ENCODE assay signal across 14 cellular contexts in the genomic region with DNA sequence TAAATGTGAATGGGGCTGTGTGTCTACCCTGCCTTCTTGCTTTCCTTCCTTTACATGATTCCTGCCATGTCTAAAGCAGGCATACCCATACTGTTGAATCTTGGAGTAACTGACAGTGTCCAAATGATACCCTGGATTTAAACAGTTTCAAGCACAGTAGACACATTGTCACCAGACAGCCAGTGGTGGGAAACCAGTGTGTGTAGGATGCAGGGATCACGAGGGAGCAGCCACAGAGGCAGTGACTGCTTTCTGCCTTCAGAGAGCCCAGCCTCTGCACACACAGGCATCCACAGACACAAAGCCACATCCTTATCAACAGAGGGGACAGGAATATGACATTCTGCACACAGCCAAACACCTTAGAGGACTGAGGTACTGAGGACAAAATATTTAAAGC.
A peak's percentile ranks its signal among the peaks of the same experiment; 100 is the strongest.
DNase-seq lines count a peak whose midpoint lies in the region; ATAC-seq and TF ChIP-seq lines count a peak whose summit lies in the region.
"Had no signal": no experiment of that assay in that cellular context is flagged by ENCODE, and none has a peak within 500 bp of the region (broad histone marks: within the 10 kb centered on the region; RNA-seq: fewer than 3 reads in every experiment).

No MANE protein-coding gene starts in this region.

- peaks cover 46% of the 10 kb centered on the region for H3K27me3 Mint-ChIP-seq in neural progenitor cell (ENCODE audit: insufficient read depth, low read depth)

- H3K27ac ChIP-seq in DND-41 (ENCODE audit: low read length) (no peak overlapping the region), HUES6 (ENCODE audit: low read depth, low read length) (no peak overlapping the region), cingulate gyrus (ENCODE audit: low read depth, low read length) (peak overlapping the region; percentile 23), neural progenitor cell (no peak overlapping the region), aorta (ENCODE audit: low read depth in 1 of 2, low read length in 2 of 2) (no peak overlapping the region)
- H3K27ac ChIP-seq: right atrium auricular region, VCaP had no signal

- H2AFZ ChIP-seq in DND-41 (ENCODE audit: low read depth, low read length) (no peak overlapping the region), neural progenitor cell (replicated peaks) (no peak overlapping the region)

- no peaks in the 10 kb centered on the region for H3K27me3 ChIP-seq in DND-41 (ENCODE audit: insufficient read depth, low read length, poor library complexity)
- peaks cover 79% of the 10 kb centered on the region for H3K27me3 ChIP-seq in HUES6 (ENCODE audit: control insufficient read depth, insufficient read depth, low read length)
- H3K27me3 ChIP-seq in neural progenitor cell, result peaks cover 100% of the 10 kb centered on the region
- H3K27me3 ChIP-seq in aorta (ENCODE audit: control insufficient read depth in 1 of 2, insufficient read depth in 2 of 2, low read length in 1 of 2), result no peaks in the 10 kb centered on the region

- H3K9me3 Mint-ChIP-seq in neural progenitor cell, result peaks cover 9% of the 10 kb centered on the region
- H3K9me3 Mint-ChIP-seq: effector memory CD8-positive, alpha-beta T cell had no signal

- intact Hi-C loops in aorta (cut with DNase I), result no loop called here

- peak; percentile 31 for DNase-seq in DND-41
- DNase-seq in neural progenitor cell (ENCODE audit: low spot score), result no peak
- no peak for DNase-seq in EL
- no peak for DNase-seq in aorta
- DNase-seq: DMS79 treated with DMSO at 0.1 percent for 48 hours; effector memory CD8-positive, alpha-beta T cell; NCI-H1417 treated with DMSO at 0.1 percent for 48 hours; SIG-M5; T-helper 17 cell had no signal

- peaks cover 35% of the 10 kb centered on the region for H3K4me1 Mint-ChIP-seq in neural progenitor cell

- peak; percentile 78 for ATAC-seq in DND-41 (ENCODE audit: insufficient read depth, low read depth)
- no peak for ATAC-seq in HG02885 (IDR thresholded peaks at IDR 0.05; ENCODE audit: poor library complexity, unreplicated experiment)
- ATAC-seq in aorta (ENCODE audit: low FRiP score), result no peak

- H3K9me3 ChIP-seq in DND-41 (ENCODE audit: insufficient read depth, low read length, severe bottlenecking) (no peaks in the 10 kb centered on the region), HUES6 (ENCODE audit: control insufficient read depth, insufficient read depth, low read depth, low read length) (no peaks in the 10 kb centered on the region), neural progenitor cell (ENCODE audit: low read depth) (no peaks in the 10 kb centered on the region), aorta (ENCODE audit: control insufficient read depth, low read length) (no peaks in the 10 kb centered on the region)
- H3K9me3 ChIP-seq: right atrium auricular region had no signal

- H3K4me3 ChIP-seq in DND-41 (ENCODE audit: low read depth in 1 of 2, low read length in 2 of 2) (no peak overlapping the region), HUES6 (ENCODE audit: low read depth, low read length) (0 out of 2 replicates have a peak overlapping the region, but pooled peaks have one; percentile 2), neural progenitor cell (no peak overlapping the region), aorta (ENCODE audit: low read length in 2 of 2) (no peak overlapping the region)
- H3K4me3 ChIP-seq: right atrium auricular region had no signal

- H3K9ac ChIP-seq in DND-41 (ENCODE audit: low read depth, low read length), result no peak overlapping the region
- no peak overlapping the region for H3K9ac ChIP-seq in HUES6 (ENCODE audit: low read length)
- H3K9ac ChIP-seq in neural progenitor cell, result no peak overlapping the region

- H3K27ac Mint-ChIP-seq in neural progenitor cell, result no peak overlapping the region
- H3K27ac Mint-ChIP-seq: effector memory CD8-positive, alpha-beta T cell; T-helper 17 cell had no signal

- no peak overlapping the region for H3K4me3 Mint-ChIP-seq in neural progenitor cell
- H3K4me3 Mint-ChIP-seq: effector memory CD8-positive, alpha-beta T cell; T-helper 17 cell had no signal

- H4K20me1 ChIP-seq in DND-41 (ENCODE audit: insufficient read depth, low read length) (no peaks in the 10 kb centered on the region), neural progenitor cell (ENCODE audit: low read depth) (peaks cover 23% of the 10 kb centered on the region)

- no peaks in the 10 kb centered on the region for H3K79me2 ChIP-seq in DND-41 (ENCODE audit: insufficient read depth, low read length)
- H3K79me2 ChIP-seq in neural progenitor cell (ENCODE audit: low read depth), result no peaks in the 10 kb centered on the region

- peaks cover 38% of the 10 kb centered on the region for H3F3A ChIP-seq in neural progenitor cell (ENCODE audit: low read depth)

- 87 to 90% methylated on average over 1 of the region's 1 CpG for WGBS in aorta, 2 donors

- no peaks in the 10 kb centered on the region for H3K36me3 ChIP-seq in DND-41 (ENCODE audit: insufficient read depth, low read length)
- H3K36me3 ChIP-seq in HUES6 (ENCODE audit: control insufficient read depth, insufficient read depth, low read length), result no peaks in the 10 kb centered on the region
- H3K36me3 ChIP-seq in neural progenitor cell, result no peaks in the 10 kb centered on the region
- no peaks in the 10 kb centered on the region for H3K36me3 ChIP-seq in aorta (ENCODE audit: control insufficient read depth in 1 of 2, insufficient read depth in 2 of 2, low read length in 1 of 2)
- H3K36me3 ChIP-seq: right atrium auricular region had no signal

- TF ChIP-seq CTCF in DND-41 (IDR thresholded peaks at IDR 0.05; ENCODE audit: borderline replicate concordance, extremely low read depth, low read length, poor library complexity, severe bottlenecking) (no peak), neural progenitor cell (IDR thresholded peaks at IDR 0.05) (no peak)

- H3K4me1 ChIP-seq in DND-41 (ENCODE audit: insufficient read depth, low read length), result peaks cover 9% of the 10 kb centered on the region
- H3K4me1 ChIP-seq in HUES6 (ENCODE audit: control insufficient read depth, insufficient read depth, low read length), result peaks cover 26% of the 10 kb centered on the region
- peaks cover 45% of the 10 kb centered on the region for H3K4me1 ChIP-seq in neural progenitor cell
- no peaks in the 10 kb centered on the region for H3K4me1 ChIP-seq in aorta (ENCODE audit: control insufficient read depth in 1 of 2, insufficient read depth in 2 of 2, low read length in 2 of 2)

- no peaks in the 10 kb centered on the region for H3K36me3 Mint-ChIP-seq in neural progenitor cell

- no peak overlapping the region for H3K4me2 ChIP-seq in DND-41 (ENCODE audit: insufficient read depth, low read length)
- peak overlapping the region; percentile 85 for H3K4me2 ChIP-seq in neural progenitor cell
